26 cellular contexts compared by ENCODE assay signal in genomic region chr4:16377887-16378286, GRCh38.
"Had no signal": no experiment of that assay in that cellular context is flagged by ENCODE, and none has a peak within 500 bp of the region (broad histone marks: within the 10 kb centered on the region; RNA-seq: fewer than 3 reads in every experiment).

No MANE protein-coding gene starts in this region.

- H3K27ac Mint-ChIP-seq: activated CD4-positive, alpha-beta T cell treated with anti-CD3 and anti-CD28 coated beads for 36 hours; activated CD8-positive, alpha-beta T cell treated with anti-CD3 and anti-CD28 coated beads for 36 hours; activated naive CD8-positive, alpha-beta T cell treated with anti-CD3 and anti-CD28 coated beads, Interleukin-2, amount 10 ng/mL, durations not matched to agents 7 days and 5 days; T-cell had no signal

- H3K4me3 Mint-ChIP-seq: activated CD4-positive, alpha-beta T cell treated with anti-CD3 and anti-CD28 coated beads for 36 hours; activated CD8-positive, alpha-beta T cell treated with anti-CD3 and anti-CD28 coated beads for 36 hours; activated naive CD8-positive, alpha-beta T cell treated with anti-CD3 and anti-CD28 coated beads, Interleukin-2, amount 10 ng/mL, durations not matched to agents 7 days and 5 days; T-cell had no signal

- H3K4me1 Mint-ChIP-seq: activated CD4-positive, alpha-beta T cell treated with anti-CD3 and anti-CD28 coated beads for 36 hours; activated naive CD8-positive, alpha-beta T cell treated with anti-CD3 and anti-CD28 coated beads, Interleukin-2, amount 10 ng/mL, durations not matched to agents 7 days and 5 days; T-cell had no signal

- H3K4me1 ChIP-seq: adrenal gland had no signal

- H3K27ac ChIP-seq: adrenal gland, VCaP had no signal

- H3K9me3 Mint-ChIP-seq: activated CD8-positive, alpha-beta T cell treated with anti-CD3 and anti-CD28 coated beads for 36 hours; activated naive CD8-positive, alpha-beta T cell treated with anti-CD3 and anti-CD28 coated beads, Interleukin-2, amount 10 ng/mL, durations not matched to agents 7 days and 5 days had no signal

- ATAC-seq: activated CD4-positive, alpha-beta T cell treated with anti-CD3 and anti-CD28 coated beads for 36 hours; activated CD8-positive, alpha-beta T cell treated with anti-CD3 and anti-CD28 coated beads for 36 hours; Panc1; Right ventricle myocardium inferior; T-cell had no signal

- H3K36me3 ChIP-seq: adrenal gland had no signal

- H3K36me3 Mint-ChIP-seq: activated naive CD8-positive, alpha-beta T cell treated with anti-CD3 and anti-CD28 coated beads, Interleukin-2, amount 10 ng/mL, durations not matched to agents 7 days and 5 days; T-cell had no signal

- H3K4me3 ChIP-seq: adrenal gland, SK-N-MC had no signal

- DNase-seq: activated CD4-positive, alpha-beta T cell treated with anti-CD3 and anti-CD28 coated beads for 36 hours; activated CD4-positive, alpha-beta T cell treated with anti-CD3 and anti-CD28 coated beads, Interleukin-2, amount 50 U/mL, for 1 hour; activated CD8-positive, alpha-beta memory T cell treated with anti-CD3 and anti-CD28 coated beads, Interleukin-2, amount 50 U/mL, for 4 hours; activated CD8-positive, alpha-beta T cell treated with anti-CD3 and anti-CD28 coated beads for 36 hours; activated naive CD4-positive, alpha-beta T cell treated with anti-CD3 and anti-CD28 coated beads, Interleukin-2, amount 50 U/mL, for 16 hours; activated naive CD8-positive, alpha-beta T cell treated with anti-CD3 and anti-CD28 coated beads, Interleukin-2, amount 10 ng/mL, durations not matched to agents 7 days and 5 days; adrenal gland; anterior cingulate cortex; caudate nucleus; KBM-7; NCI-H1048; NCI-H1930; NCI-H2171; NCI-H226; NCI-H510A; NCI-H526 treated with DMSO at 0.1 percent for 48 hours; NCI-H82; OCI-M1; RPMI8226; T-cell; T-helper 2 cell; T1000 had no signal

- H3K27me3 Mint-ChIP-seq: activated naive CD8-positive, alpha-beta T cell treated with anti-CD3 and anti-CD28 coated beads, Interleukin-2, amount 10 ng/mL, durations not matched to agents 7 days and 5 days had no signal

- H3K27me3 ChIP-seq: adrenal gland had no signal
